In the genomic region with DNA sequence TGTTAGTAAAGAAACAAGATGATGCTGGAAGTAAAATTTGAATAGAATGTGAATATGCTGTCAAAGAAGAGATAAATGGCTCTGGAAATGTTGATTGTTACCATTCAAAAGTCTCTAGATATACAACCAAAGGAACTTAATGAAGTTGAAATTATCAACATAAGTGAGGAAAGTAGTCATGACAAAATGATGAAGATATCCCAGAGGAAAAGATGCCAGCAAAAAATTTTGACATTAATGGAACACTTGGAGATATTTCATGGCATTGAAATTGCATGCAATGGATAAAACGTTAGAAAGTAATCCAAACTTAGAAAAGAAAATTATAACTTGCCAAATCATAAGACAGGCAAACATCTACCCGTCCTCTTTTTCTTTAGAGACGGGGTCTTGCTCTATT, we compare ENCODE assay signal across 28 cellular contexts.
"Had no signal": no experiment of that assay in that cellular context is flagged by ENCODE, and none has a peak within 500 bp of the region (broad histone marks: within the 10 kb centered on the region; RNA-seq: fewer than 3 reads in every experiment).

No MANE protein-coding gene starts in this region.

- H3K27me3 Mint-ChIP-seq: stimulated activated memory B cell treated with anti-CD40 and anti-IgM and Interleukin-4, amounts not matched to agents 10 μg/mL and 1 μg/mL and 100 μg/mL, for 72 hours; stimulated activated naive B cell treated with anti-CD40 and anti-IgM and Interleukin-4, amounts not matched to agents 10 μg/mL and 1 μg/mL and 100 μg/mL, for 72 hours; stimulated activated naive CD8-positive, alpha-beta T cell treated with anti-CD3 and anti-CD28 coated beads, Interleukin-15, amount 100 ng/mL, for 72 hours; stimulated activated naive CD8-positive, alpha-beta T cell treated with anti-CD3 and anti-CD28 coated beads, Interleukin-15, Interleukin-2, amounts not matched to agents 100 ng/mL and 50 ng/mL, for 24 hours; type B pancreatic cell had no signal

- H3K9me3 Mint-ChIP-seq: stimulated activated effector memory CD8-positive, alpha-beta T cell treated with anti-CD3 and anti-CD28 coated beads, Interleukin-12 subunit alpha, Interleukin-12 subunit beta, amount 100 ng/mL, for 72 hours; stimulated activated memory B cell treated with anti-CD40 and anti-IgM and Interleukin-4, amounts not matched to agents 10 μg/mL and 1 μg/mL and 100 μg/mL, for 72 hours; stimulated activated naive B cell treated with anti-CD40 and anti-IgM and Interleukin-4, amounts not matched to agents 10 μg/mL and 1 μg/mL and 100 μg/mL, for 72 hours; stimulated activated naive CD8-positive, alpha-beta T cell treated with anti-CD3 and anti-CD28 coated beads, Interleukin-15, amount 100 ng/mL, for 72 hours; type B pancreatic cell had no signal

- DNase-seq: stimulated activated CD4-positive, alpha-beta T cell treated with anti-CD3 and anti-CD28 coated beads, Interleukin-2, amount 100 ng/mL, for 48 hours; stimulated activated CD4-positive, alpha-beta T cell treated with anti-CD3 and anti-CD28 coated beads, Interleukin-4, amount 100 ng/mL, for 1 hour; stimulated activated CD4-positive, alpha-beta T cell treated with anti-CD3 and anti-CD28 coated beads, Interleukin-4, amount 100 ng/mL, for 24 hours; stimulated activated CD4-positive, alpha-beta T cell treated with anti-CD3 and anti-CD28 coated beads, Interleukin-4, amount 100 ng/mL, for 4 hours; stimulated activated CD8-positive, alpha-beta memory T cell treated with anti-CD3 and anti-CD28 coated beads, Interleukin-4, amount 100 ng/mL, for 48 hours; stimulated activated naive B cell treated with anti-CD40 and anti-IgM and Interleukin-4, amounts not matched to agents 10 μg/mL and 1 μg/mL and 100 μg/mL, for 72 hours; stimulated activated naive CD4-positive, alpha-beta T cell; stimulated activated naive CD4-positive, alpha-beta T cell treated with Interleukin-2 at 50 U/mL for 16 hours; stimulated activated naive CD8-positive, alpha-beta T cell treated with anti-CD3 and anti-CD28 coated beads, Interleukin-15, amount 100 ng/mL, for 72 hours; stimulated activated naive CD8-positive, alpha-beta T cell treated with anti-CD3 and anti-CD28 coated beads, Interleukin-15, Interleukin-2, amounts not matched to agents 100 U/mL and 50 U/mL, for 24 hours; stomach; substantia nigra; testis; thyroid gland; tibial artery; transverse colon; trophoblast cell; upper lobe of left lung; upper lobe of right lung; uterus had no signal

- H3K4me1 Mint-ChIP-seq: stimulated activated effector memory CD8-positive, alpha-beta T cell treated with anti-CD3 and anti-CD28 coated beads, Interleukin-12 subunit alpha, Interleukin-12 subunit beta, amount 100 ng/mL, for 72 hours; stimulated activated memory B cell treated with anti-CD40 and anti-IgM and Interleukin-4, amounts not matched to agents 10 μg/mL and 1 μg/mL and 100 μg/mL, for 72 hours; stimulated activated naive B cell treated with anti-CD40 and anti-IgM and Interleukin-4, amounts not matched to agents 10 μg/mL and 1 μg/mL and 100 μg/mL, for 72 hours; stimulated activated naive CD8-positive, alpha-beta T cell treated with anti-CD3 and anti-CD28 coated beads, Interleukin-15, amount 100 ng/mL, for 72 hours had no signal

- H3K4me1 ChIP-seq: stomach, suprapubic skin, testis, thyroid gland, tibial artery, tibial nerve, transverse colon, upper lobe of left lung, upper lobe of right lung, uterus, vagina had no signal

- H3K4me3 ChIP-seq: stomach, suprapubic skin, testis, thoracic aorta, thyroid gland, tibial artery, tibial nerve, transverse colon, upper lobe of left lung, upper lobe of right lung, uterus, vagina had no signal

- H3K36me3 ChIP-seq: stomach, suprapubic skin, thoracic aorta, thyroid gland, tibial artery, tibial nerve, transverse colon, upper lobe of left lung, upper lobe of right lung, uterus, vagina had no signal

- H3K36me3 Mint-ChIP-seq: stimulated activated effector memory CD8-positive, alpha-beta T cell treated with anti-CD3 and anti-CD28 coated beads, Interleukin-12 subunit alpha, Interleukin-12 subunit beta, amount 100 ng/mL, for 72 hours; stimulated activated memory B cell treated with anti-CD40 and anti-IgM and Interleukin-4, amounts not matched to agents 10 μg/mL and 1 μg/mL and 100 μg/mL, for 72 hours; stimulated activated naive B cell treated with anti-CD40 and anti-IgM and Interleukin-4, amounts not matched to agents 10 μg/mL and 1 μg/mL and 100 μg/mL, for 72 hours; type B pancreatic cell had no signal

- H3K27ac Mint-ChIP-seq: stimulated activated effector memory CD8-positive, alpha-beta T cell treated with anti-CD3 and anti-CD28 coated beads, Interleukin-12 subunit alpha, Interleukin-12 subunit beta, amount 100 ng/mL, for 72 hours; stimulated activated memory B cell treated with anti-CD40 and anti-IgM and Interleukin-4, amounts not matched to agents 10 μg/mL and 1 μg/mL and 100 μg/mL, for 72 hours; stimulated activated naive B cell treated with anti-CD40 and anti-IgM and Interleukin-4, amounts not matched to agents 10 μg/mL and 1 μg/mL and 100 μg/mL, for 72 hours; stimulated activated naive CD8-positive, alpha-beta T cell treated with anti-CD3 and anti-CD28 coated beads, Interleukin-15, amount 100 ng/mL, for 72 hours; stimulated activated naive CD8-positive, alpha-beta T cell treated with anti-CD3 and anti-CD28 coated beads, Interleukin-15, Interleukin-2, amounts not matched to agents 100 ng/mL and 50 ng/mL, for 24 hours; type B pancreatic cell had no signal

- H3K27ac ChIP-seq: stomach, suprapubic skin, testis, thoracic aorta, thyroid gland, tibial artery, tibial nerve, transverse colon, upper lobe of left lung, upper lobe of right lung, uterus, vagina had no signal

- H3K27me3 ChIP-seq: stomach, suprapubic skin, testis, thyroid gland, tibial artery, tibial nerve, transverse colon, upper lobe of left lung, upper lobe of right lung, uterus, vagina had no signal

- H3K4me3 Mint-ChIP-seq: stimulated activated effector memory CD8-positive, alpha-beta T cell treated with anti-CD3 and anti-CD28 coated beads, Interleukin-12 subunit alpha, Interleukin-12 subunit beta, amount 100 ng/mL, for 72 hours; stimulated activated memory B cell treated with anti-CD40 and anti-IgM and Interleukin-4, amounts not matched to agents 10 μg/mL and 1 μg/mL and 100 μg/mL, for 72 hours; stimulated activated naive B cell treated with anti-CD40 and anti-IgM and Interleukin-4, amounts not matched to agents 10 μg/mL and 1 μg/mL and 100 μg/mL, for 72 hours; stimulated activated naive CD8-positive, alpha-beta T cell treated with anti-CD3 and anti-CD28 coated beads, Interleukin-15, amount 100 ng/mL, for 72 hours; stimulated activated naive CD8-positive, alpha-beta T cell treated with anti-CD3 and anti-CD28 coated beads, Interleukin-15, Interleukin-2, amounts not matched to agents 100 ng/mL and 50 ng/mL, for 24 hours; type B pancreatic cell had no signal

- H3K9me3 ChIP-seq: stomach, testis, thoracic aorta, thyroid gland, tibial artery, tibial nerve, transverse colon, upper lobe of left lung, upper lobe of right lung, uterus, vagina had no signal
